Comparison of ENCODE assay signal across 14 cellular contexts in the genomic region with DNA sequence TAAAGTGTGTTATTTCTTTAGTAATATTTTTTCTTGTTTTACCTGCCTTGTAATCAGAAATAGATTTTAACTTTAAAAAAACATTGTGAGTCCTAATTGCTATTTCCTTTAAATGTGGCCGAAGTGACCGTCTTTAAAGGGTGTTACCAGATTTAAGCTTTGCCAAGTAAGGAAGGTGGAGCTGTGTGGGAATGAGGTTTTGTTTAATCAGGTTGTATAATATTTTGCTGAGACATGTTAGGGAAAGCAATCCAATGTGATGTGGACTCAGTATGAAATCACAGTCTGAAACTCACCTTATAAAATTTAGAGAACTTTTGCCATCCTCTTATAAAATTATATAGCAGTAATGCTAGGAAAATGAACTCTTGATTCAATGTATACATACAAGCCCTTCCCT. TPM values are rescaled to one million over a fixed set of nuclear protein-coding genes. Genes with fewer than 3 reads are reported as not detected.
DNase-seq lines count a peak whose midpoint lies in the region; ATAC-seq, FAIRE-seq and TF ChIP-seq lines count a peak whose summit lies in the region.
"Had no signal": no experiment of that assay in that cellular context is flagged by ENCODE, and none has a peak within 500 bp of the region (broad histone marks: within the 10 kb centered on the region; RNA-seq: fewer than 3 reads in every experiment).

No MANE protein-coding gene starts in this region.

- peak; percentile 69 for ATAC-seq in esophagus mucosa
- ATAC-seq in left lung = peak; percentile 58
- ATAC-seq in upper lobe of right lung = peak; percentile 47
- ATAC-seq: A549; CD8-positive, alpha-beta T cell; HCT116 had no signal

- no peak overlapping the region for H3K4me3 ChIP-seq in bronchial epithelial cell (ENCODE audit: low read depth, low read length)
- H3K4me3 ChIP-seq in left lung = no peak overlapping the region
- no peak overlapping the region for H3K4me3 ChIP-seq in upper lobe of right lung
- no peak overlapping the region for H3K4me3 ChIP-seq in BE2C (ENCODE audit: low read depth, low read length)
- H3K4me3 ChIP-seq: A549 had no signal

- H3K9me3 ChIP-seq in left lung = no peaks in the 10 kb centered on the region
- H3K9me3 ChIP-seq in upper lobe of right lung = no peaks in the 10 kb centered on the region
- H3K9me3 ChIP-seq in BE2C = no peaks in the 10 kb centered on the region
- H3K9me3 ChIP-seq: A549, Caco-2 had no signal

- FAIRE-seq in bronchial epithelial cell (lab: Jason Lieb, UNC) = no peak
- FAIRE-seq: A549, H54 had no signal

- no peak for TF ChIP-seq CTCF in bronchial epithelial cell (IDR thresholded peaks at IDR 0.05; ENCODE audit: insufficient read depth, low read length, severe bottlenecking)
- no peak for TF ChIP-seq CTCF in left lung (IDR thresholded peaks at IDR 0.05)
- TF ChIP-seq CTCF in upper lobe of right lung (IDR thresholded peaks at IDR 0.05) = no peak
- no peak for TF ChIP-seq CTCF in BE2C (IDR thresholded peaks at IDR 0.05; ENCODE audit: low read depth, low read length)

- H3K36me3 ChIP-seq in bronchial epithelial cell (ENCODE audit: control insufficient read depth, insufficient read depth, low read length) = no peaks in the 10 kb centered on the region
- H3K36me3 ChIP-seq in left lung = no peaks in the 10 kb centered on the region
- H3K36me3 ChIP-seq in upper lobe of right lung = no peaks in the 10 kb centered on the region
- no peaks in the 10 kb centered on the region for H3K36me3 ChIP-seq in BE2C

- H3K27me3 ChIP-seq in bronchial epithelial cell (ENCODE audit: control insufficient read depth, insufficient read depth, low read length) = no peaks in the 10 kb centered on the region
- no peaks in the 10 kb centered on the region for H3K27me3 ChIP-seq in left lung
- no peaks in the 10 kb centered on the region for H3K27me3 ChIP-seq in upper lobe of right lung
- H3K27me3 ChIP-seq in BE2C = no peaks in the 10 kb centered on the region

- no peak overlapping the region for H3K27ac ChIP-seq in left lung
- H3K27ac ChIP-seq in upper lobe of right lung = no peak overlapping the region
- H3K27ac ChIP-seq: A549 had no signal

- H3K4me1 ChIP-seq in left lung (no peaks in the 10 kb centered on the region), upper lobe of right lung (no peaks in the 10 kb centered on the region), BE2C (no peaks in the 10 kb centered on the region)
- H3K4me1 ChIP-seq: Caco-2 had no signal

- intact Hi-C loops in left lung (cut with DNase I) (no loop called here), upper lobe of right lung (cut with DNase I) (no loop called here)

- DNase-seq in bronchial epithelial cell (ENCODE audit: low read depth) (peak; percentile 91), left lung (no peak), upper lobe of right lung (no peak), COLO829 (ENCODE audit: low spot score) (no peak), BE2C (no peak)
- no peak for DNase-seq in stimulated activated CD4-positive, alpha-beta T cell treated with anti-CD3 and anti-CD28 coated beads, Interleukin-4, amount 100 ng/mL, for 24 hours
- DNase-seq: Caco-2; CD8-positive, alpha-beta T cell; DND-41; GDM1 had no signal

RNA-seq across cellular contexts. Expression of a gene that starts 32.9 kb away (rescaled TPM):
- total RNA-seq in bronchial epithelial cell (106 and 132 TPM in 2 replicates), esophagus mucosa (73.7 TPM), left lung (100 to 1,000 TPM; 162 to 175 TPM), upper lobe of right lung (242 TPM)
- polyA plus RNA-seq in BE2C (2012; ENCODE audit: insufficient read depth, insufficient read length, low read depth) = 24.0 TPM
